Comparison of ENCODE assay signal across 17 cellular contexts in genomic region chr1:2925923-2926322, GRCh38.
"Had no signal": no experiment of that assay in that cellular context is flagged by ENCODE, and none has a peak within 500 bp of the region (broad histone marks: within the 10 kb centered on the region; RNA-seq: fewer than 3 reads in every experiment).

No MANE protein-coding gene starts in this region.

- H3K4me1 Mint-ChIP-seq: activated naive CD8-positive, alpha-beta T cell treated with anti-CD3 and anti-CD28 coated beads, Interleukin-2, amount 10 ng/mL, durations not matched to agents 7 days and 5 days; natural killer cell had no signal

- H3K27ac ChIP-seq: esophagus muscularis mucosa, gastroesophageal sphincter, upper lobe of left lung had no signal

- H3K4me3 ChIP-seq: esophagus muscularis mucosa, gastroesophageal sphincter, lung, upper lobe of left lung had no signal

- H3K9me3 Mint-ChIP-seq: activated B cell treated with CpG ODN at 0.5 μM for 24 hours; activated CD8-positive, alpha-beta T cell treated with anti-CD3 and anti-CD28 coated beads for 36 hours; activated naive CD8-positive, alpha-beta T cell treated with anti-CD3 and anti-CD28 coated beads, Interleukin-2, amount 10 ng/mL, durations not matched to agents 7 days and 5 days; activated T-cell treated with anti-CD3 and anti-CD28 coated beads, Interleukin-2, amount 50 U/mL, for 24 hours; activated T-helper 2 cell treated with anti-CD3 and anti-CD28 coated beads, Interferon-gamma antibody, Interleukin-2, Interleukin-4, amounts not matched to agents 10 μg/mL and 5 μg/mL and 100 μg/mL, durations not matched to agents 14 hours and 24 hours and 36 hours; natural killer cell had no signal

- H3K4me3 Mint-ChIP-seq: activated B cell treated with CpG ODN at 0.5 μM for 24 hours; activated CD8-positive, alpha-beta T cell treated with anti-CD3 and anti-CD28 coated beads for 36 hours; activated naive CD8-positive, alpha-beta T cell treated with anti-CD3 and anti-CD28 coated beads, Interleukin-2, amount 10 ng/mL, durations not matched to agents 7 days and 5 days; activated T-cell treated with anti-CD3 and anti-CD28 coated beads, Interleukin-2, amount 50 U/mL, for 24 hours; natural killer cell had no signal

- H3K36me3 ChIP-seq: esophagus muscularis mucosa, gastroesophageal sphincter, upper lobe of left lung had no signal

- DNase-seq: activated B cell treated with CpG ODN at 0.5 μM for 24 hours; activated CD4-positive, alpha-beta T cell treated with anti-CD3 and anti-CD28 coated beads for 4 hours; activated CD8-positive, alpha-beta T cell treated with anti-CD3 and anti-CD28 coated beads for 36 hours; activated naive CD4-positive, alpha-beta T cell treated with Interleukin-2 at 50 U/mL for 16 hours; activated naive CD8-positive, alpha-beta T cell treated with anti-CD3 and anti-CD28 coated beads, Interleukin-2, amount 10 ng/mL, durations not matched to agents 7 days and 5 days; activated T-cell treated with anti-CD3 and anti-CD28 coated beads, Interleukin-2, amount 50 U/mL, for 24 hours; dermis blood vessel endothelial cell; effector memory CD4-positive, alpha-beta T cell; natural killer cell; stimulated activated CD4-positive, alpha-beta T cell treated with anti-CD3 and anti-CD28 coated beads, Interleukin-2, amount 100 ng/mL, for 24 hours; stimulated activated naive CD8-positive, alpha-beta T cell treated with anti-CD3 and anti-CD28 coated beads, Interleukin-15, Interleukin-2, amounts not matched to agents 100 U/mL and 50 U/mL, for 24 hours; substantia nigra had no signal

- H3K36me3 Mint-ChIP-seq: activated naive CD8-positive, alpha-beta T cell treated with anti-CD3 and anti-CD28 coated beads, Interleukin-2, amount 10 ng/mL, durations not matched to agents 7 days and 5 days; natural killer cell had no signal

- H3K9me3 ChIP-seq: upper lobe of left lung had no signal

- ATAC-seq: activated CD8-positive, alpha-beta T cell treated with anti-CD3 and anti-CD28 coated beads for 36 hours; gastroesophageal sphincter had no signal

- H3K4me1 ChIP-seq: upper lobe of left lung had no signal

- H3K27ac Mint-ChIP-seq: activated B cell treated with CpG ODN at 0.5 μM for 24 hours; activated CD8-positive, alpha-beta T cell treated with anti-CD3 and anti-CD28 coated beads for 36 hours; activated naive CD8-positive, alpha-beta T cell treated with anti-CD3 and anti-CD28 coated beads, Interleukin-2, amount 10 ng/mL, durations not matched to agents 7 days and 5 days; activated T-cell treated with anti-CD3 and anti-CD28 coated beads, Interleukin-2, amount 50 U/mL, for 24 hours; activated T-helper 2 cell treated with anti-CD3 and anti-CD28 coated beads, Interferon-gamma antibody, Interleukin-2, Interleukin-4, amounts not matched to agents 10 μg/mL and 5 μg/mL and 100 μg/mL, durations not matched to agents 14 hours and 24 hours and 36 hours; natural killer cell had no signal

- H3K27me3 Mint-ChIP-seq: activated naive CD8-positive, alpha-beta T cell treated with anti-CD3 and anti-CD28 coated beads, Interleukin-2, amount 10 ng/mL, durations not matched to agents 7 days and 5 days had no signal
